ENCODE assay signal across 8 cellular contexts in genomic region chr22:38697055-38697980, GRCh38. TPM values are rescaled to one million over a fixed set of nuclear protein-coding genes. Genes with fewer than 3 reads are reported as not detected.
A peak's percentile ranks its signal among the peaks of the same experiment; 100 is the strongest.
DNase-seq lines count a peak whose midpoint lies in the region; ATAC-seq and TF ChIP-seq lines count a peak whose summit lies in the region.

No MANE protein-coding gene starts in this region.

- H3K4me3 Mint-ChIP-seq in T-cell (peak overlapping the region; percentile 49 to 97 (median 91)), progenitor cell of endocrine pancreas (ENCODE audit: low read depth) (peak overlapping the region; percentile 42)

- DNase-seq in EL (peak; percentile 48), T-cell (no peak), esophagus squamous epithelium (lab: John Stamatoyannopoulos, UW) (no peak), progenitor cell of endocrine pancreas (ENCODE audit: low spot score, unreplicated experiment) (no peak), H4 (ENCODE audit: low spot score) (no peak)

- TF ChIP-seq CTCF in esophagus squamous epithelium (IDR thresholded peaks at IDR 0.05) (no peak), progenitor cell of endocrine pancreas (IDR thresholded peaks at IDR 0.05; ENCODE audit: unreplicated experiment) (no peak)

- POLR2A ChIA-PET in T-cell (lab: Charles Lee) = interaction anchor here (0.6 to 2.5 kb wide), 5 partner anchors 9 to 397 kb away, joined by 3 to 20 read pairs (median 3); partner anchors contain the start of gene TOMM22 (in 1 of the 2)

- ATAC-seq in T-cell (replicated peaks in 1 of 4) = no peak
- no peak for ATAC-seq in HG03025 (IDR thresholded peaks at IDR 0.05; ENCODE audit: low FRiP score, unreplicated experiment)
- ATAC-seq in HG02678 (IDR thresholded peaks at IDR 0.05; ENCODE audit: unreplicated experiment) = no peak
- ATAC-seq in GM21529 (IDR thresholded peaks at IDR 0.05; ENCODE audit: unreplicated experiment) = no peak

- H3K27me3 Mint-ChIP-seq in T-cell (no peaks in the 10 kb centered on the region), progenitor cell of endocrine pancreas (no peaks in the 10 kb centered on the region)

- peak overlapping the region; percentile 70 to 99 (median 98) for H3K27ac ChIP-seq in esophagus squamous epithelium

- intact Hi-C loops in esophagus squamous epithelium (cut with DNase I) = no loop called here

- H3K4me1 ChIP-seq in esophagus squamous epithelium = peaks cover 35 to 64% (median 53%) of the 10 kb centered on the region in 3 donors

- no peak for TF ChIP-seq POLR2A in esophagus squamous epithelium (IDR thresholded peaks at IDR 0.05)

- peaks cover under 1 to 16% (median 8%) of the 10 kb centered on the region in 3 donors for H3K36me3 ChIP-seq in esophagus squamous epithelium

- CTCF ChIA-PET in T-cell (lab: Charles Lee) = interaction anchor here in 1 of 2 donors (1.3 to 4.0 kb wide), 2 partner anchors 15 to 37 kb away, joined by 4 to 25 read pairs; partner anchors contain the start of gene TOMM22

- H3K36me3 Mint-ChIP-seq in T-cell = peaks cover 31% of the 10 kb centered on the region
- peaks cover 10% of the 10 kb centered on the region for H3K36me3 Mint-ChIP-seq in progenitor cell of endocrine pancreas (ENCODE audit: insufficient read depth)

- H3K9me3 Mint-ChIP-seq in T-cell (no peaks in the 10 kb centered on the region), progenitor cell of endocrine pancreas (ENCODE audit: low read depth) (no peaks in the 10 kb centered on the region)

- H3K4me1 Mint-ChIP-seq in T-cell = peaks cover 53 to 78% (median 76%) of the 10 kb centered on the region in 3 donors
- peaks cover 43% of the 10 kb centered on the region for H3K4me1 Mint-ChIP-seq in progenitor cell of endocrine pancreas (ENCODE audit: low read depth)

- H3K27me3 ChIP-seq in esophagus squamous epithelium = no peaks in the 10 kb centered on the region

- 46 to 58% methylated on average over 10 of the region's 10 CpGs for WGBS in esophagus squamous epithelium, 2 donors

- peak overlapping the region; percentile 85 to 93 for H3K27ac Mint-ChIP-seq in T-cell
- peak overlapping the region; percentile 97 for H3K27ac Mint-ChIP-seq in progenitor cell of endocrine pancreas

- H3K4me3 ChIP-seq in esophagus squamous epithelium = peak overlapping the region in 2 of 4 donors; percentile 7 to 84

- no peaks in the 10 kb centered on the region for H3K9me3 ChIP-seq in esophagus squamous epithelium

RNA-seq across cellular contexts. Expression of gene JOSD1, which starts 3.4 kb away (rescaled TPM):
- total RNA-seq in T-cell (100 to 1,000 TPM in 2 of 5 donors, 10 to 100 TPM in 3; 78.4 to 164 (median 83.5) TPM), esophagus squamous epithelium (10 to 100 TPM; 27.8 to 48.8 (median 33.1) TPM), progenitor cell of endocrine pancreas (40.6 and 46.3 TPM in 2 replicates)
- 40.7 and 52.1 TPM in 2 replicates for total RNA-seq in H4 (2014; rRNA removed; shearing (Covaris generic))

RNA-seq across cellular contexts. Expression of gene GTPBP1, which starts 8.4 kb away (rescaled TPM):
- total RNA-seq in T-cell (100 to 1,000 TPM in 2 of 5 donors, 10 to 100 TPM in 3; 79.1 to 229 (median 83.3) TPM), esophagus squamous epithelium (10 to 100 TPM; 15.3 to 37.4 (median 32.0) TPM), progenitor cell of endocrine pancreas (64.0 and 64.9 TPM in 2 replicates)
- total RNA-seq in H4 (2014; rRNA removed; shearing (Covaris generic)) = 12.1 and 12.9 TPM in 2 replicates

RNA-seq across cellular contexts. Expression of gene TOMM22, which starts 15.6 kb away (rescaled TPM):
- total RNA-seq in T-cell = 10 to 100 TPM; 52.4 to 58.1 (median 53.3) TPM
- total RNA-seq in esophagus squamous epithelium = 10 to 100 TPM; 23.4 to 73.7 (median 57.2) TPM
- total RNA-seq in progenitor cell of endocrine pancreas = 68.7 and 76.5 TPM in 2 replicates
- total RNA-seq in H4 (2014; rRNA removed; shearing (Covaris generic)) = 90.7 and 97.3 TPM in 2 replicates

RNA-seq across cellular contexts. Expression of gene CBY1, which starts 40.9 kb away (rescaled TPM):
- total RNA-seq in T-cell = 10 to 100 TPM; 10.3 to 32.0 (median 27.8) TPM
- 10 to 100 TPM in 3 of 4 donors, 1 to 10 TPM in 1; 8.7 to 21.1 (median 13.1) TPM for total RNA-seq in esophagus squamous epithelium
- 46.1 and 50.5 TPM in 2 replicates for total RNA-seq in progenitor cell of endocrine pancreas
- 20.4 and 25.0 TPM in 2 replicates for total RNA-seq in H4 (2014; rRNA removed; shearing (Covaris generic))

RNA-seq across cellular contexts. Expression of gene FAM227A, which starts 41.1 kb away (rescaled TPM):
- total RNA-seq in T-cell = 1 to 10 TPM in 1 of 5 donors, under 1 TPM in 3, not detected in 1; 0.06 to 1.1 (median 0.41) TPM
- total RNA-seq in esophagus squamous epithelium = 1 to 10 TPM in 1 of 4 donors, under 1 TPM in 3; 0.04 to 1.0 (median 0.12) TPM
- 18.3 and 18.6 TPM in 2 replicates for total RNA-seq in progenitor cell of endocrine pancreas
- 0.23 and 0.33 TPM in 2 replicates for total RNA-seq in H4 (2014; rRNA removed; shearing (Covaris generic))
